Comparison of ENCODE assay signal across 8 cellular contexts in genomic region chr14:73573034-73573433, GRCh38. TPM values are rescaled to one million over a fixed set of nuclear protein-coding genes. Genes with fewer than 3 reads are reported as not detected.
"Had no signal": no experiment of that assay in that cellular context is flagged by ENCODE, and none has a peak within 500 bp of the region (broad histone marks: within the 10 kb centered on the region; RNA-seq: fewer than 3 reads in every experiment).

No MANE protein-coding gene starts in this region.

RNA-seq across cellular contexts. Expression of gene ACOT2, which starts 4.0 kb away (rescaled TPM):
- total RNA-seq: K562 had no signal

RNA-seq across cellular contexts. Expression of gene HEATR4, which starts 14.3 kb away (rescaled TPM):
- total RNA-seq: K562, NCI-H460, Right ventricle myocardium inferior, RPMI7951, SJCRH30, SK-MEL-5 had no signal
- polyA plus RNA-seq: K562 had no signal

RNA-seq across cellular contexts. Expression of gene ACOT4, which starts 18.6 kb away (rescaled TPM):
- total RNA-seq: K562, SJCRH30 had no signal
- polyA plus RNA-seq: K562 had no signal

RNA-seq across cellular contexts. Expression of gene ACOT1, which starts 36.1 kb away (rescaled TPM):
- total RNA-seq: K562 had no signal

RNA-seq across cellular contexts. Expression of gene ACOT6, which starts 39.3 kb away (rescaled TPM):
- total RNA-seq: K562, M059J, NCI-H460, PC-9, Right ventricle myocardium inferior, RPMI7951, SJCRH30 had no signal
- polyA plus RNA-seq: K562 had no signal
